Comparison of ENCODE assay signal across 12 cellular contexts in the genomic region with DNA sequence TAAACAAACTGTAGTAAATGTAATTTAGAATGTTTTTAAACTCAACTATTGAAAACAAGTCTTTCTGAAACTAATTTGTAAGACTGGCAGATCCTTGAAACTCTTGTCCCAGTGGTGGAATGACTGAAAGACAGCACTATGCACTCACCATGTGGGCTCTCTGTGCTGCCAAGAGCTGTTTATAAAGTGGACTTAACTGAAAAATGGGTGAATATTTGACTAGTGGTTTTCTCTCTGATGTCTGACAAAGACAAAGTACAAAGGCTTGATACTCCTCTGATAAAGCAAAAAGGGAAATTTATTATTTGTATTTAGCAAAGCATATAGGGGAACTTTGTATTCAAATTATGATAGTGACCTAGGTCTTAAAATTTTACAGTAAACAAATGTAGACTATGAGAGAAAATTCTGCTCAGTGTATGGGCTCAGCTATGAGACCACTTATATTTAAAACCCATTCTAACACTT.
A peak's percentile ranks its signal among the peaks of the same experiment; 100 is the strongest.
DNase-seq lines count a peak whose midpoint lies in the region; ATAC-seq and TF ChIP-seq lines count a peak whose summit lies in the region.
"Had no signal": no experiment of that assay in that cellular context is flagged by ENCODE, and none has a peak within 500 bp of the region (broad histone marks: within the 10 kb centered on the region; RNA-seq: fewer than 3 reads in every experiment).

No MANE protein-coding gene starts in this region.

- H3K4me1 Mint-ChIP-seq in neural crest cell, result peaks cover 32% of the 10 kb centered on the region
- H3K4me1 Mint-ChIP-seq in activated naive CD8-positive, alpha-beta T cell treated with anti-CD3 and anti-CD28 coated beads, Interleukin-2, amount 50 U/mL, for 24 hours, result no peaks in the 10 kb centered on the region

- H3K9me3 Mint-ChIP-seq in neural crest cell, result peaks cover 9% of the 10 kb centered on the region
- peaks cover 21% of the 10 kb centered on the region for H3K9me3 Mint-ChIP-seq in activated naive CD8-positive, alpha-beta T cell treated with anti-CD3 and anti-CD28 coated beads, Interleukin-2, amount 50 U/mL, for 24 hours

- no peaks in the 10 kb centered on the region for H3K27me3 ChIP-seq in HAP-1 (ENCODE audit: low read depth)

- DNase-seq in HK-2 (ENCODE audit: unreplicated experiment), result peak; percentile 6
- DNase-seq in dermis blood vessel endothelial cell, result peak; percentile 29
- DNase-seq in neural crest cell (ENCODE audit: low read depth, low spot score), result no peak
- no peak for DNase-seq in HAP-1 (ENCODE audit: low spot score in 2 of 2)
- no peak for DNase-seq in activated naive CD8-positive, alpha-beta T cell treated with anti-CD3 and anti-CD28 coated beads, Interleukin-2, amount 50 U/mL, for 24 hours
- no peak for DNase-seq in ecto neural progenitor cell (ENCODE audit: low spot score)
- no peak for DNase-seq in amniotic stem cell (lab: John Stamatoyannopoulos, UW)
- DNase-seq: activated gamma-delta T cell; left colon; NK-92 treated with Interleukin-12 subunit alpha and Interleukin-12 subunit beta, amount 100 ng/mL, for 24 hours; stimulated activated naive CD8-positive, alpha-beta T cell treated with anti-CD3 and anti-CD28 coated beads, Interleukin-15, Interleukin-2, amounts not matched to agents 100 U/mL and 50 U/mL, for 24 hours had no signal

- H3K4me3 ChIP-seq in HAP-1, result no peak overlapping the region

- no peaks in the 10 kb centered on the region for H3K4me1 ChIP-seq in HAP-1

- H3K36me3 ChIP-seq in HAP-1 (replicated peaks), result no peaks in the 10 kb centered on the region

- H3K27ac Mint-ChIP-seq in neural crest cell (ENCODE audit: unreplicated experiment), result peak overlapping the region; percentile 65
- H3K27ac Mint-ChIP-seq in activated naive CD8-positive, alpha-beta T cell treated with anti-CD3 and anti-CD28 coated beads, Interleukin-2, amount 50 U/mL, for 24 hours, result no peak overlapping the region

- TF ChIP-seq CTCF in neural crest cell (conservative IDR thresholded peaks at IDR 0.05), result no peak

- H3K9me3 ChIP-seq in HAP-1, result no peaks in the 10 kb centered on the region

- H3K4me3 Mint-ChIP-seq in neural crest cell, result no peak overlapping the region
- H3K4me3 Mint-ChIP-seq in activated naive CD8-positive, alpha-beta T cell treated with anti-CD3 and anti-CD28 coated beads, Interleukin-2, amount 50 U/mL, for 24 hours, result no peak overlapping the region

- H3K27me3 Mint-ChIP-seq in neural crest cell (ENCODE audit: low read depth), result no peaks in the 10 kb centered on the region
- H3K27me3 Mint-ChIP-seq in activated naive CD8-positive, alpha-beta T cell treated with anti-CD3 and anti-CD28 coated beads, Interleukin-2, amount 50 U/mL, for 24 hours, result no peaks in the 10 kb centered on the region

- peaks cover 24% of the 10 kb centered on the region for H3K36me3 Mint-ChIP-seq in neural crest cell (ENCODE audit: low read depth)
- no peaks in the 10 kb centered on the region for H3K36me3 Mint-ChIP-seq in activated naive CD8-positive, alpha-beta T cell treated with anti-CD3 and anti-CD28 coated beads, Interleukin-2, amount 50 U/mL, for 24 hours (ENCODE audit: low read depth)

- peak; percentile 83 for ATAC-seq in GM18870 (IDR thresholded peaks at IDR 0.05; ENCODE audit: unreplicated experiment)
- ATAC-seq in activated naive CD8-positive, alpha-beta T cell treated with anti-CD3 and anti-CD28 coated beads, Interleukin-2, amount 50 U/mL, for 24 hours, result no peak
- ATAC-seq: left colon; stimulated activated naive CD8-positive, alpha-beta T cell treated with anti-CD3 and anti-CD28 coated beads, Interleukin-15, Interleukin-2, amounts not matched to agents 100 U/mL and 50 U/mL, for 24 hours had no signal

- in situ Hi-C loops in HAP-1 (cut with MboI; ENCODE audit: low sequenced_read_pairs), result no loop called here

Comparison
In these comparisons a context has a peak if more than half of its experiments do, and no peak if none do; other contexts are left out.
1. DNase-seq: peak in HK-2 (single experiment) and dermis blood vessel endothelial cell (single experiment); none in neural crest cell (single experiment), HAP-1 (0 of 2), activated naive CD8-positive, alpha-beta T cell treated with anti-CD3 and anti-CD28 coated beads, Interleukin-2, amount 50 U/mL, for 24 hours (single experiment), ecto neural progenitor cell (single experiment) and amniotic stem cell (single experiment).